ENCODE assay signal across 8 cellular contexts in the genomic region with DNA sequence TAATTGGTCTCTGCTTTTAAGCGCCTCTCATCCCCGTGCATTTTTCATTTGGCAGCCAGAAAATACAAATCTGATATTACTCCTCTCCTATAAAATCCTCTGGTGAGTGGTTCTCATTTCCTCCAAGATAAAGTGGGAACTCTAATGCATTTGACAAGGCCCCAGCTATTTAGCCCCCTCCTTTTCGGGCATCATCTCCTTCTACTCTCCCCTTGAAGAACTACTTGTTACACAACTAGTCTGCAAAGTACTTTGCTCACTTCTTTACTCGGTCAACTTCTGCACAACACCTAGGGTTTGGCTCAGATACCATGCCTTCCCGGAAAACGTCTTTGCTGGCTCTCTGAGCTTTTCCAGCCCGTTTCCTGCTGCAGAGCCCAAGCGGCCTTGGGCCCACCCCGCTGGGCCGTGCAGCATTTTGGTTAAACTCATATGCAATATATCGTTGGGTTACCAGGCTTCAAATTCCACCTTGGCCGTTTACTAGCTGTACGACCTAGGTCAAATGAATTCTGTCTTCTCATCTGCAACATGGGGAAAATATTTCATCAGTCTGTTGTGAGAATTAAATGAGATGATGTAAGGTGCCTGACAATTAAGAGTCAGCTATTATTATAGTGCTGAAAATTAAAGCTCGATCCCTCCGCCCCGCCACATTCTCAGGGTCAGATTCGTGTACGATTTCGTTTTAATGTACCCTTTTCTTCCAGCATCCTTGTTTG. TPM values are rescaled to one million over a fixed set of nuclear protein-coding genes. Genes with fewer than 3 reads are reported as not detected.
DNase-seq lines count a peak whose midpoint lies in the region; ATAC-seq and TF ChIP-seq lines count a peak whose summit lies in the region.

No MANE protein-coding gene starts in this region.

- peak overlapping the region; percentile 87 for H3K27ac ChIP-seq in layer of hippocampus (ENCODE audit: low read depth, low read length)
- H3K27ac ChIP-seq in tibial artery = peak overlapping the region; percentile 94 to 98

- H3K4me1 ChIP-seq in tibial artery = peaks cover 0 to 64% (median 27%) of the 10 kb centered on the region in 4 donors

- no peaks in the 10 kb centered on the region for H3K36me3 ChIP-seq in tibial artery

- H3K4me1 Mint-ChIP-seq in activated T-cell treated with anti-CD3 and anti-CD28 coated beads, Interleukin-2, amount 50 U/mL, for 4 hours (ENCODE audit: low read depth) = peaks cover 40% of the 10 kb centered on the region
- peaks cover 57% of the 10 kb centered on the region for H3K4me1 Mint-ChIP-seq in activated naive CD8-positive, alpha-beta T cell (ENCODE audit: low read depth)

- H3K9me3 Mint-ChIP-seq in activated T-cell treated with anti-CD3 and anti-CD28 coated beads, Interleukin-2, amount 50 U/mL, for 4 hours = no peaks in the 10 kb centered on the region
- no peaks in the 10 kb centered on the region for H3K9me3 Mint-ChIP-seq in activated naive CD8-positive, alpha-beta T cell (ENCODE audit: low read depth)

- H3K27me3 ChIP-seq in layer of hippocampus (ENCODE audit: control insufficient read depth, insufficient read depth, low read length) (no peaks in the 10 kb centered on the region), tibial artery (no peaks in the 10 kb centered on the region)

- intact Hi-C loops in tibial artery (cut with DNase I; ENCODE audit: low total_unique reads) = no loop called here

- no peak for DNase-seq in activated T-cell treated with anti-CD3 and anti-CD28 coated beads, Interleukin-2, amount 50 U/mL, for 4 hours
- DNase-seq in activated T-cell treated with anti-CD3 and anti-CD28 coated beads for 4 hours (no peak), tibial artery (no peak), ecto neural progenitor cell (ENCODE audit: low spot score) (no peak)

- no peaks in the 10 kb centered on the region for H3K27me3 Mint-ChIP-seq in activated T-cell treated with anti-CD3 and anti-CD28 coated beads, Interleukin-2, amount 50 U/mL, for 4 hours (ENCODE audit: low read depth)
- no peaks in the 10 kb centered on the region for H3K27me3 Mint-ChIP-seq in activated naive CD8-positive, alpha-beta T cell

- no peak for ATAC-seq in activated T-cell treated with anti-CD3 and anti-CD28 coated beads, Interleukin-2, amount 50 U/mL, for 4 hours
- ATAC-seq in GM18511 (IDR thresholded peaks at IDR 0.05; ENCODE audit: unreplicated experiment) (no peak), HG03432 (IDR thresholded peaks at IDR 0.05; ENCODE audit: unreplicated experiment) (no peak)

- TF ChIP-seq CTCF in tibial artery (IDR thresholded peaks at IDR 0.05) = no peak

- peak overlapping the region; percentile 94 for H3K4me3 Mint-ChIP-seq in activated T-cell treated with anti-CD3 and anti-CD28 coated beads, Interleukin-2, amount 50 U/mL, for 4 hours
- peak overlapping the region; percentile 97 for H3K4me3 Mint-ChIP-seq in activated naive CD8-positive, alpha-beta T cell

- peak overlapping the region; percentile 80 to 89 for H3K4me3 ChIP-seq in tibial artery

- H3K36me3 Mint-ChIP-seq in activated T-cell treated with anti-CD3 and anti-CD28 coated beads, Interleukin-2, amount 50 U/mL, for 4 hours (ENCODE audit: insufficient read depth) = peaks cover 10% of the 10 kb centered on the region
- H3K36me3 Mint-ChIP-seq in activated naive CD8-positive, alpha-beta T cell = peaks cover 2% of the 10 kb centered on the region

- H3K27ac Mint-ChIP-seq in activated naive CD8-positive, alpha-beta T cell = peak overlapping the region; percentile 99

- no peaks in the 10 kb centered on the region for H3K9me3 ChIP-seq in tibial artery

RNA-seq across cellular contexts. Expression of gene TAF15, which starts 0.9 kb away (rescaled TPM):
- total RNA-seq in activated T-cell treated with anti-CD3 and anti-CD28 coated beads, Interleukin-2, amount 50 U/mL, for 4 hours = 100 to 1,000 TPM; 215 to 249 (median 239) TPM

RNA-seq across cellular contexts. Expression of gene MMP28, which starts 13.0 kb away (rescaled TPM):
- total RNA-seq in activated T-cell treated with anti-CD3 and anti-CD28 coated beads, Interleukin-2, amount 50 U/mL, for 4 hours = under 1 TPM in 2 of 3 donors, not detected in 1; 0.23 to 0.29 TPM

RNA-seq across cellular contexts. Expression of gene C17orf50, which starts 47.7 kb away (rescaled TPM):
- not detected for total RNA-seq in activated T-cell treated with anti-CD3 and anti-CD28 coated beads, Interleukin-2, amount 50 U/mL, for 4 hours

RNA-seq across cellular contexts. Expression of gene GAS2L2, which starts 55.4 kb away (rescaled TPM):
- total RNA-seq in activated T-cell treated with anti-CD3 and anti-CD28 coated beads, Interleukin-2, amount 50 U/mL, for 4 hours = under 1 TPM in 1 of 3 donors, not detected in 2; 0.05 TPM
